ENCODE assay signal across 8 cellular contexts in the genomic region with DNA sequence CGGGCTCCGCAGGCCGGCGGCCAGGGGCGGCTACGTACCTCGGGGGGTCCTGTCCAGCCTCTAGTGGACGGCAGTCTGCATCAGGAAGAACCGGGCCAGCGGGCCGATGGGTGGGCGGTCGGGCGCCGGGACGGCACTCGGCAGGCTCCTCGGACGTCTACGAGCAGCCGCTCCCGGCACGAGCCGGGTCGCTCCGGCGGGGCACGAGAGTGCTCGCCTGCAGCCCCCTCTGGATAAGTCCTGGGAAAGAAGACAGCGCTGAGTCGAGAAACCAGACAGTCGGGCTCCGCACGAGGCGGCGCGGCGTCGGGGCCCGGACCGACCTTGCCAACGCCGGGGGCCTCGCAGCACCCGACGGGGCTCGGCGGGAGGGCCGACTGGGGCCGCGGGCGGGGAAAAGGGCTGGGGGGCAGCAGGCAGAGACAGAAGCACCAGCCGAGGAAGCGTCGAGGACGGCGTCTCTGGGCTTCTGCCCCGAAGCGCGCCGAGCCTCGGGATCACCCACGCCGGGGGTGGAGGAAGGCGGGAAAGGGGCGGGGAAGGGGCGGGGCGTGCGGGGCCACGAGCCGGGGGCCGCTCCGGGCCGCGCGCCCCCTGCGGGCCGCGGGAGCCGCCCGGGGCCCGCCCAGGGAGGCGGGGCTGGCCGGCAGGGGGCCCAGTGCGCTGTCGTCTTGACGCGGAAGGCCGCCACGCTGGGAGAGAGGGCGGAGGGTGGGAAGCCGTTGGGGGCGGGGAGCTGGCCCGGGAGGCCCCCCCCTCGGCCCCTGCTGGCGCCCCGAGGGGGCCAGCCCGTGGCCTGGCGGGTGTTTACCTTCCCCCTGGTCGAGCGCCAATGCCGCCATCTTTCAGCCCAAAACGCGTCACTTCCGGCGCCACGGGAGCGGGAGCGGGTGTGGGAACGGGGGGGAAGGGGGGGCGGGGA. TPM values are rescaled to one million over a fixed set of nuclear protein-coding genes. Genes with fewer than 3 reads are reported as not detected.
DNase-seq lines count a peak whose midpoint lies in the region; ATAC-seq and TF ChIP-seq lines count a peak whose summit lies in the region.

No MANE protein-coding gene starts in this region.

- H4K20me1 ChIP-seq in OCI-LY1 (ENCODE audit: insufficient read depth, low read length) = no peaks in the 10 kb centered on the region

- peak; percentile 91 for ATAC-seq in GM21423 (IDR thresholded peaks at IDR 0.05; ENCODE audit: unreplicated experiment)

- H3K27ac ChIP-seq in HUES6 (ENCODE audit: low read depth, low read length) (peak overlapping the region; percentile 93), OCI-LY1 (ENCODE audit: low read depth, low read length, poor library complexity, severe bottlenecking) (peak overlapping the region; percentile 87)

- no peak overlapping the region for H2AFZ ChIP-seq in OCI-LY1 (ENCODE audit: low read length)

- H3K4me3 ChIP-seq in HUES6 (ENCODE audit: low read depth, low read length) = peak overlapping the region; percentile 87
- H3K4me3 ChIP-seq in OCI-LY1 (ENCODE audit: low read depth, low read length, poor library complexity, severe bottlenecking) = peak overlapping the region; percentile 97
- H3K4me3 ChIP-seq in epithelial cell of esophagus (ENCODE audit: low read length) = peak overlapping the region; percentile 72

- peaks cover 41% of the 10 kb centered on the region for H3K79me2 ChIP-seq in OCI-LY1 (ENCODE audit: insufficient read depth, low read length)

- H3K4me1 ChIP-seq in HUES6 (ENCODE audit: control insufficient read depth, insufficient read depth, low read length) (peaks cover 7% of the 10 kb centered on the region; the same call in 1 of the 2 replicates), OCI-LY1 (ENCODE audit: insufficient read depth, low read length, severe bottlenecking) (peaks cover 34% of the 10 kb centered on the region)

- H3K9me3 ChIP-seq in HUES6 (ENCODE audit: control insufficient read depth, insufficient read depth, low read depth, low read length) = no peaks in the 10 kb centered on the region
- H3K9me3 ChIP-seq in OCI-LY1 (ENCODE audit: low read length) = no peaks in the 10 kb centered on the region

- H3K9me2 ChIP-seq in OCI-LY1 (ENCODE audit: low read depth, low read length) = no peaks in the 10 kb centered on the region

- TF ChIP-seq CTCF in OCI-LY1 (IDR thresholded peaks at IDR 0.05; ENCODE audit: low read length) = no peak
- no peak for TF ChIP-seq CTCF in epithelial cell of esophagus (IDR thresholded peaks at IDR 0.05; ENCODE audit: insufficient read depth, low read depth, low read length, missing control alignments)

- H3K4me2 ChIP-seq in OCI-LY1 (ENCODE audit: low read length) = peak overlapping the region; percentile 92

- H3F3A ChIP-seq in OCI-LY1 (ENCODE audit: insufficient read depth, low read length) = no peaks in the 10 kb centered on the region

- peaks cover 37% of the 10 kb centered on the region for H3K27me3 ChIP-seq in HUES6 (ENCODE audit: control insufficient read depth, insufficient read depth, low read length)
- H3K27me3 ChIP-seq in OCI-LY1 (ENCODE audit: insufficient read depth, low read length) = no peaks in the 10 kb centered on the region

- DNase-seq in DMS 273 (lab: John Stamatoyannopoulos, UW; ENCODE audit: unreplicated experiment) (peak; percentile 96), activated T-cell treated with anti-CD3 and anti-CD28 coated beads for 1 hour (ENCODE audit: low read depth) (peak; percentile 72), epithelial cell of esophagus (ENCODE audit: low read depth) (peak; percentile 76), mucosa of gallbladder (ENCODE audit: low spot score) (peak; percentile 84)
- DNase-seq in stimulated activated CD8-positive, alpha-beta memory T cell treated with anti-CD3 and anti-CD28 coated beads, Interleukin-4, amount 100 ng/mL, for 1 hour (ENCODE audit: low read depth in 2 of 2, low spot score in 1 of 2) = peak; percentile 56 to 62

- H3K36me3 ChIP-seq in HUES6 (ENCODE audit: control insufficient read depth, insufficient read depth, low read length) (no peaks in the 10 kb centered on the region), OCI-LY1 (ENCODE audit: insufficient read depth, low read length) (peaks cover 7% of the 10 kb centered on the region; the same call in 1 of the 2 replicates)

- H3K9ac ChIP-seq in HUES6 (ENCODE audit: low read length) (peak overlapping the region; percentile 99), OCI-LY1 (ENCODE audit: low read length) (peak overlapping the region; percentile 97)

RNA-seq across cellular contexts. Expression of a gene that starts 1.9 kb away (rescaled TPM):
- 6.2 TPM for total RNA-seq in mucosa of gallbladder

RNA-seq across cellular contexts. Expression of a gene that starts 29.7 kb away (rescaled TPM):
- total RNA-seq in mucosa of gallbladder = 168 TPM

Comparison
In these comparisons a context has a peak if more than half of its experiments do, and no peak if none do; other contexts are left out.
1. Peak in every context shown above with its lines: DNase-seq, ATAC-seq, H3K4me3 ChIP-seq and H3K27ac ChIP-seq.